Comparison of ENCODE assay signal across 24 cellular contexts in the genomic region with DNA sequence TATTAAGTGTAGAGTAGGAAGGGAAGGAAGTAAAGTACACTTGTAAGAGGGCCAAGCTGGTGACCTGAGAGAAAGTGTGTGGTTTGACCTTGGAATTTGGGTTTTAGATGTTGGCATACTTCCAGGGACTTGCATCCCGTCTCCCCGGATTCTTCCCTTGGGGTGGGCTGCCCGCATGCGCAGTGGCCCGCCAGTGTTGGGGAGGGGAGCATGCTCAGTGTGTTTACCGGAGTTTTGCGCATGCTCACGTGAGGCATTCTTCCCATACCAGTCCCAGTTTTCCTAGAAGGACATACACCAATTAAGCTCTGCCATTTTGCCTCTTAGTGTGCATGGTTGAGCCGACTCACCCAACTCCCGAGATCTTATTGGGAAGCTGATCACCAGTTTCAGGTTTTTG.
"Had no signal": no experiment of that assay in that cellular context is flagged by ENCODE, and none has a peak within 500 bp of the region (broad histone marks: within the 10 kb centered on the region; RNA-seq: fewer than 3 reads in every experiment).

No MANE protein-coding gene starts in this region.

- H3K27me3 Mint-ChIP-seq: naive thymus-derived CD8-positive, alpha-beta T cell; progenitor cell of endocrine pancreas; type B pancreatic cell had no signal

- H3K4me3 ChIP-seq: esophagus squamous epithelium, heart right ventricle, lower lobe of right lung, right lobe of liver, stomach, tibial artery had no signal

- H3K4me1 ChIP-seq: esophagus squamous epithelium, heart right ventricle, lower lobe of right lung, parathyroid adenoma, right lobe of liver, stomach, tibial artery had no signal

- H2AFZ ChIP-seq: parathyroid adenoma had no signal

- H3K27me3 ChIP-seq: esophagus squamous epithelium, heart right ventricle, right lobe of liver, stomach, tibial artery had no signal

- H3K4me3 Mint-ChIP-seq: immature natural killer cell; naive thymus-derived CD8-positive, alpha-beta T cell; type B pancreatic cell had no signal

- H3K27ac ChIP-seq: esophagus squamous epithelium, heart right ventricle, lower lobe of right lung, parathyroid adenoma, right lobe of liver, stomach, tibial artery had no signal

- ATAC-seq: left ventricle myocardium superior; naive thymus-derived CD8-positive, alpha-beta T cell had no signal

- H3K79me2 ChIP-seq: parathyroid adenoma had no signal

- H3K9me3 ChIP-seq: esophagus squamous epithelium, heart right ventricle, lower lobe of right lung, right lobe of liver, stomach, tibial artery had no signal

- DNase-seq: cerebellar nuclear complex; dermis blood vessel endothelial cell; effector memory CD4-positive, alpha-beta T cell; erythroblast; esophagus squamous epithelium; foreskin melanocyte; glutamatergic neuron; heart right ventricle; hippocampal formation; immature natural killer cell; islet precursor cell; left ventricle myocardium superior; naive thymus-derived CD8-positive, alpha-beta T cell; right lobe of liver; small intestine; stimulated activated CD4-positive, alpha-beta T cell treated with anti-CD3 and anti-CD28 coated beads, Interleukin-15, amount 100 ng/mL, for 24 hours; stimulated activated CD4-positive, alpha-beta T cell treated with anti-CD3 and anti-CD28 coated beads, Interleukin-2, amount 100 ng/mL, for 48 hours; stimulated activated naive CD4-positive, alpha-beta T cell; stomach; tibial artery had no signal

- H3K27ac Mint-ChIP-seq: type B pancreatic cell had no signal

- H3K9ac ChIP-seq: parathyroid adenoma had no signal

- H3K9me3 Mint-ChIP-seq: naive thymus-derived CD8-positive, alpha-beta T cell; type B pancreatic cell had no signal
